11 cellular contexts compared by ENCODE assay signal in the genomic region with DNA sequence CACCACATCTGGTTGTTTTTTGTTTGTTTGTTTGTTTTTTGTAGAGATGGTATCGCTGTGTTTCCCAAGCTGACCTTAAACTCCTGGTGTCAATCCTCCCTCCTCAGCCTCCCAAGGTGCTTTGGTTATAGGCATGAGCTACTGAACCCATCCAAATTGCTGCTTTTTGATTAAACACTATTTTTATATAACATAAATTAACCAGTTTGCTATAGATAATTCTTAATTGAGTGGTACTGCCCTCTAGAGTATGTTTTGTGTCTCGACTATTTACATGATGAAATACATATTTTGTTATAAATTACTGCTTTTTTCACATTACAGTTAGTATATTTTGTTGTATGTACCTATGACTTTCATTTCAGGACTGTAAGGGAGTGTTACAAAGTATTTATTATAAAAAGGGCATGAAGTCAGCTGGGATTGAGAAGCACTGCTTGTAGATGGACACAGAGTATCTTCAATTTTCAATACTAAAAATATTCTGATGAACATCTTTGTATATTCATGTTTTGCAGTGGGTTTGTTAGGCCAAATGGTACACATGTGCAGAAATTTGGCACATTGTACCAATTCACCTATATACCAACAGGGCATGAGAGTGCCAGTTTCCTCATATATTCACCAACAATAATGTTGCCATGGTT. TPM values are rescaled to one million over a fixed set of nuclear protein-coding genes. Genes with fewer than 3 reads are reported as not detected.
DNase-seq lines count a peak whose midpoint lies in the region; ATAC-seq and TF ChIP-seq lines count a peak whose summit lies in the region.
"Had no signal": no experiment of that assay in that cellular context is flagged by ENCODE, and none has a peak within 500 bp of the region (broad histone marks: within the 10 kb centered on the region; RNA-seq: fewer than 3 reads in every experiment).

No MANE protein-coding gene starts in this region.

- TF ChIP-seq CTCF in heart right ventricle (IDR thresholded peaks at IDR 0.05) (peak in 7 of 9 donors; percentile 38 to 60 (median 50)), OCI-LY7 (conservative IDR thresholded peaks at IDR 0.05; ENCODE audit: low read length) (peak; percentile 83), esophagus muscularis mucosa (IDR thresholded peaks at IDR 0.05) (peak; percentile 15 to 45 (median 26))

- H3K4me3 ChIP-seq in heart right ventricle: no peak overlapping the region
- no peak overlapping the region for H3K4me3 ChIP-seq in OCI-LY7 (ENCODE audit: low read depth, low read length, poor library complexity, severe bottlenecking)
- no peak overlapping the region for H3K4me3 ChIP-seq in esophagus muscularis mucosa

- no peak overlapping the region for H3K27ac ChIP-seq in heart right ventricle
- H3K27ac ChIP-seq in OCI-LY7 (ENCODE audit: low read depth, low read length, poor library complexity, severe bottlenecking): no peak overlapping the region
- H3K27ac ChIP-seq in esophagus muscularis mucosa (replicated peaks in 1 of 4): no peak overlapping the region
- H3K27ac ChIP-seq in substantia nigra (ENCODE audit: low read depth, low read length, poor library complexity, severe bottlenecking): no peak overlapping the region

- CTCF ChIA-PET in OCI-LY7 (lab: Charles Lee; ENCODE audit: unreplicated experiment): no interaction called here

- no peak for TF ChIP-seq POLR2A in esophagus muscularis mucosa (IDR thresholded peaks at IDR 0.05; ENCODE audit: low read depth)

- no peaks in the 10 kb centered on the region for H3K36me3 ChIP-seq in heart right ventricle
- no peaks in the 10 kb centered on the region for H3K36me3 ChIP-seq in OCI-LY7 (ENCODE audit: insufficient read depth, low read length)
- no peaks in the 10 kb centered on the region for H3K36me3 ChIP-seq in esophagus muscularis mucosa

- no peaks in the 10 kb centered on the region for H3K79me2 ChIP-seq in OCI-LY7 (ENCODE audit: insufficient read depth, low read depth, low read length)

- H3K4me2 ChIP-seq in OCI-LY7 (ENCODE audit: low read length): no peak overlapping the region

- 75 to 80% methylated on average over 2 of the region's 2 CpGs for WGBS in heart right ventricle, 2 donors
- WGBS in esophagus muscularis mucosa: 68% methylated on average over 2 of the region's 2 CpGs

- H3K9me2 ChIP-seq in OCI-LY7 (ENCODE audit: insufficient read depth, low read length): no peaks in the 10 kb centered on the region

- H3K9me3 ChIP-seq in heart right ventricle (no peaks in the 10 kb centered on the region), OCI-LY7 (ENCODE audit: low read length) (no peaks in the 10 kb centered on the region), esophagus muscularis mucosa (no peaks in the 10 kb centered on the region)

- intact Hi-C loops in heart right ventricle (cut with DNase I): loop anchor here in 3 of 10 donors (5.0 to 10.0 kb wide), 3 partner anchors 243 to 460 kb away; no protein-coding TSS in a partner anchor
- intact Hi-C loops in left ventricle myocardium superior (cut with micrococcal nuclease): no loop called here
- intact Hi-C loops in OCI-LY7 (cut with micrococcal nuclease; ENCODE audit: unreplicated experiment): loop anchor here (5.0 kb wide), 1 partner anchor 463 kb away; no protein-coding TSS in a partner anchor
- intact Hi-C loops in esophagus muscularis mucosa (cut with DNase I): no loop called here
- intact Hi-C loops in posterior cingulate gyrus (cut with DNase I): no loop called here

- no peak for TF ChIP-seq EP300 in esophagus muscularis mucosa (IDR thresholded peaks at IDR 0.05)

- BruUV-seq in OCI-LY7 (replicated peaks; lab: Mats Ljungman, UMichigan): no TSS peak

- H3K4me1 ChIP-seq in heart right ventricle (no peaks in the 10 kb centered on the region), OCI-LY7 (ENCODE audit: insufficient read depth, low read length, poor library complexity, severe bottlenecking) (no peaks in the 10 kb centered on the region), esophagus muscularis mucosa (no peaks in the 10 kb centered on the region)

- ATAC-seq in heart right ventricle (no peak), left ventricle myocardium superior (no peak)

- no peaks in the 10 kb centered on the region for H4K20me1 ChIP-seq in OCI-LY7 (ENCODE audit: insufficient read depth, low read length)

- H2AFZ ChIP-seq in OCI-LY7 (ENCODE audit: low read length): no peak overlapping the region

- no peak for DNase-seq in heart right ventricle
- DNase-seq in left ventricle myocardium superior: no peak
- DNase-seq in OCI-LY7 (ENCODE audit: low spot score): peak; percentile 32
- DNase-seq in esophagus muscularis mucosa (ENCODE audit: extremely low spot score): no peak
- DNase-seq in superior temporal gyrus (ENCODE audit: extremely low spot score): peak; percentile 51
- DNase-seq in posterior cingulate gyrus: no peak
- no peak for DNase-seq in NCI-H2107 treated with DMSO at 0.1 percent for 48 hours (lab: John Stamatoyannopoulos, UW; ENCODE audit: unreplicated experiment)
- no peak for DNase-seq in substantia nigra (lab: John Stamatoyannopoulos, UW)
- DNase-seq: activated CD4-positive, alpha-beta T cell treated with anti-CD3 and anti-CD28 coated beads, Interleukin-2, amount 50 U/mL, for 48 hours; Calu3; stimulated activated naive CD4-positive, alpha-beta T cell treated with Interleukin-2 at 50 U/mL for 16 hours had no signal

- POLR2A ChIA-PET in OCI-LY7 (lab: Charles Lee): no interaction called here

- H3K27me3 ChIP-seq in heart right ventricle: no peaks in the 10 kb centered on the region
- H3K27me3 ChIP-seq in esophagus muscularis mucosa: no peaks in the 10 kb centered on the region

RNA-seq across cellular contexts. Expression of a gene that starts 14.9 kb away (rescaled TPM):
- total RNA-seq in heart right ventricle (100 to 1,000 TPM in 3 of 10 donors, 10 to 100 TPM in 7; 71.9 to 112 (median 87.3) TPM), left ventricle myocardium superior (79.9 TPM), OCI-LY7 (2022) (130 and 151 TPM in 2 replicates), esophagus muscularis mucosa (100 to 1,000 TPM; 117 to 150 (median 132) TPM)
- 10 to 100 TPM; 15.1 to 32.8 TPM for polyA plus RNA-seq in heart right ventricle
- total RNA-seq in OCI-LY7 (2014; rRNA removed; shearing (Covaris generic)): 115 and 130 TPM in 2 replicates

Comparison
In these comparisons a context has a peak if more than half of its experiments do, and no peak if none do; other contexts are left out.
1. DNase-seq: peak in OCI-LY7 (single experiment) and superior temporal gyrus (single experiment); none in heart right ventricle (0 of 2), left ventricle myocardium superior (single experiment), esophagus muscularis mucosa (single experiment), posterior cingulate gyrus (0 of 10), NCI-H2107 treated with DMSO at 0.1 percent for 48 hours (single experiment) and substantia nigra (0 of 49).
2. CTCF ChIP-seq: peak in every context shown above with its lines; median percentile 83 in OCI-LY7; 50 in heart right ventricle; 26 in esophagus muscularis mucosa.